16 cellular contexts compared by ENCODE assay signal in genomic region chr6:87341899-87342298, GRCh38. TPM values are rescaled to one million over a fixed set of nuclear protein-coding genes. Genes with fewer than 3 reads are reported as not detected.
DNase-seq lines count a peak whose midpoint lies in the region; ATAC-seq and TF ChIP-seq lines count a peak whose summit lies in the region.
"Had no signal": no experiment of that assay in that cellular context is flagged by ENCODE, and none has a peak within 500 bp of the region (broad histone marks: within the 10 kb centered on the region; RNA-seq: fewer than 3 reads in every experiment).

No MANE protein-coding gene starts in this region.

- no peaks in the 10 kb centered on the region for H3K9me2 ChIP-seq in PC-9 (ENCODE audit: insufficient read depth)

- H3K79me2 ChIP-seq in PC-9 (ENCODE audit: low read depth): no peaks in the 10 kb centered on the region

- H3K4me1 ChIP-seq in PC-9 (replicated peaks; ENCODE audit: insufficient read depth) (no peaks in the 10 kb centered on the region), left lung (no peaks in the 10 kb centered on the region)
- H3K4me1 ChIP-seq: thyroid gland had no signal

- TF ChIP-seq CTCF in GM10266 (IDR thresholded peaks at IDR 0.05; ENCODE audit: control insufficient read depth, insufficient read depth, low read depth, missing control alignments) (no peak), PC-9 (conservative IDR thresholded peaks at IDR 0.05) (no peak), left lung (IDR thresholded peaks at IDR 0.05) (no peak)

- H3K27me3 ChIP-seq in PC-9 (ENCODE audit: insufficient read depth, low read depth) (no peaks in the 10 kb centered on the region), left lung (no peaks in the 10 kb centered on the region)
- H3K27me3 ChIP-seq: thyroid gland had no signal

- ATAC-seq in GM19372 (IDR thresholded peaks at IDR 0.05; ENCODE audit: low read depth, unreplicated experiment) (peak; percentile 84), HG02642 (IDR thresholded peaks at IDR 0.05; ENCODE audit: poor library complexity, unreplicated experiment) (peak; percentile 85), HG03342 (IDR thresholded peaks at IDR 0.05; ENCODE audit: unreplicated experiment) (peak; percentile 96), sciatic nerve (no peak), left lung (no peak)
- ATAC-seq: right cardiac atrium had no signal

- no TSS peak for BruUV-seq in PC-9 (replicated peaks; lab: Mats Ljungman, UMichigan)

- H4K20me1 ChIP-seq in PC-9 (ENCODE audit: insufficient read depth): no peaks in the 10 kb centered on the region

- peak; percentile 24 for DNase-seq in GM10266 (ENCODE audit: extremely low spot score)
- DNase-seq in sciatic nerve (ENCODE audit: low spot score): no peak
- no peak for DNase-seq in PC-9
- no peak for DNase-seq in COR-L47 (lab: John Stamatoyannopoulos, UW)
- no peak for DNase-seq in left lung
- DNase-seq: amniotic stem cell, dermis blood vessel endothelial cell, MV-4-11, NCI-H446, right cardiac atrium, thyroid gland had no signal

- POLR2A ChIA-PET in PC-9 (lab: Charles Lee; ENCODE audit: unreplicated experiment): no interaction called here

- H3K9me3 ChIP-seq in PC-9 (ENCODE audit: insufficient read depth, low read depth): no peaks in the 10 kb centered on the region
- no peaks in the 10 kb centered on the region for H3K9me3 ChIP-seq in left lung
- H3K9me3 ChIP-seq: thyroid gland had no signal

- CTCF ChIA-PET in PC-9 (lab: Charles Lee): no interaction called here

- H3K36me3 ChIP-seq in PC-9 (ENCODE audit: low read depth) (no peaks in the 10 kb centered on the region), left lung (no peaks in the 10 kb centered on the region)
- H3K36me3 ChIP-seq: thyroid gland had no signal

- no peak overlapping the region for H3K4me3 ChIP-seq in PC-9
- no peak overlapping the region for H3K4me3 ChIP-seq in left lung
- H3K4me3 ChIP-seq: thyroid gland had no signal

- H2AFZ ChIP-seq in PC-9: no peak overlapping the region

- H3F3A ChIP-seq in PC-9 (ENCODE audit: insufficient read depth, low read depth): no peaks in the 10 kb centered on the region

- intact Hi-C loops in sciatic nerve (cut with DNase I): no loop called here
- intact Hi-C loops in PC-9 (cut with micrococcal nuclease; ENCODE audit: unreplicated experiment): no loop called here
- intact Hi-C loops in left lung (cut with DNase I): no loop called here

- H3K27ac ChIP-seq in PC-9: no peak overlapping the region
- no peak overlapping the region for H3K27ac ChIP-seq in left lung
- H3K27ac ChIP-seq: thyroid gland had no signal

- no peak overlapping the region for H3K4me2 ChIP-seq in PC-9

RNA-seq across cellular contexts. Expression of gene C6orf163, which starts 2.7 kb away (rescaled TPM):
- total RNA-seq in sciatic nerve (4.7 TPM), PC-9 (2021) (1.5 and 2.0 TPM in 2 replicates), left lung (1 to 10 TPM; 2.1 to 2.3 TPM)

RNA-seq across cellular contexts. Expression of gene GJB7, which starts 12.8 kb away (rescaled TPM):
- total RNA-seq in sciatic nerve: not detected
- not detected in 2 replicates for total RNA-seq in PC-9 (2021)
- total RNA-seq in left lung: under 1 TPM in 1 of 2 donors, not detected in 1; 0.34 TPM
- total RNA-seq: A673, dermis blood vessel endothelial cell, right cardiac atrium, RPMI7951, thyroid gland had no signal

RNA-seq across cellular contexts. Expression of gene SMIM8, which starts 19.5 kb away (rescaled TPM):
- 17.6 TPM for total RNA-seq in sciatic nerve
- 5.3 and 6.7 TPM in 2 replicates for total RNA-seq in PC-9 (2021)
- total RNA-seq in left lung: 10 to 100 TPM in 1 of 2 donors, 1 to 10 TPM in 1; 9.7 to 11.1 TPM

Comparison
In these comparisons a context has a peak if more than half of its experiments do, and no peak if none do; other contexts are left out.
1. ATAC-seq: peak in GM19372 (single experiment), HG02642 (single experiment) and HG03342 (single experiment); none in sciatic nerve (single experiment) and left lung (single experiment).